ENCODE assay signal across 9 cellular contexts in the genomic region with DNA sequence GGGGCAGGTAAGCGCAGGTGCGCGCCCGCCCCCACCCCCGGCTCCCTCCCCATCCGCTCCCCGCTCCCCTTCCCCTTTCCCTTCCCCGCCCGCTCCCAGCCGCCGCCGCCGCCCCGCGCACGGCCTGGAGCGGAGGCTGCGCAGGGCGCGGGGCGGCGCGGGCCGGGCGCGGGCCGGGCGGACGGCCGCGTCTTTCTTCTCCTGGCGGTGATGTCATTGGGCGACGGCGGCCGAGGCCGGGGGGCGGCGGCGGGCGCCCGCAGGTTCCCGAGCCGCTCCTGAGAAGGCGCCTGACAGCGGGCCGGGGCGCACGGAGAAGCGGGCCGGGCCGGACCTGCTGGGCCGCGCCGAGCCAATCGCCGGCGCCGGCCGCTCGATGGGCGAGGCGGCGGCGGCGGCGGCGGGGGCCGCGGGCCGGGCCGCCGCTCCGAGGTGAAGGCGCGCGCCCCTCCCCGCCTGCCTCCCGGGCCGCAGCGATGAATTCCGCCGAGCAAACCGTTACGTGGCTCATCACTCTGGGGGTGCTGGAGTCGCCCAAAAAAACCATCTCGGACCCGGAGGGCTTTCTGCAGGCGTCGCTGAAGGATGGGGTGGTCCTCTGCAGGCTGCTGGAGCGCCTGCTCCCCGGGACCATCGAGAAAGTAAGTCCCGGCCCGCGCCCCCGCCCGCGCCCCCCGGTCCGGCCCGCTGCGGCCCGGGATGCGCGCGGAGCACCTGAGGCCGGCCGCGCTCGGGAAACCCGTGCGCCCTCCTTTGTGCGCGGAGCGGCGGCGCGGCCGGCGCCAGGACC. TPM values are rescaled to one million over a fixed set of nuclear protein-coding genes. Genes with fewer than 3 reads are reported as not detected.
DNase-seq lines count a peak whose midpoint lies in the region; TF ChIP-seq lines count a peak whose summit lies in the region.
"Had no signal": no experiment of that assay in that cellular context is flagged by ENCODE, and none has a peak within 500 bp of the region (broad histone marks: within the 10 kb centered on the region; RNA-seq: fewer than 3 reads in every experiment).

A gene with protein sequence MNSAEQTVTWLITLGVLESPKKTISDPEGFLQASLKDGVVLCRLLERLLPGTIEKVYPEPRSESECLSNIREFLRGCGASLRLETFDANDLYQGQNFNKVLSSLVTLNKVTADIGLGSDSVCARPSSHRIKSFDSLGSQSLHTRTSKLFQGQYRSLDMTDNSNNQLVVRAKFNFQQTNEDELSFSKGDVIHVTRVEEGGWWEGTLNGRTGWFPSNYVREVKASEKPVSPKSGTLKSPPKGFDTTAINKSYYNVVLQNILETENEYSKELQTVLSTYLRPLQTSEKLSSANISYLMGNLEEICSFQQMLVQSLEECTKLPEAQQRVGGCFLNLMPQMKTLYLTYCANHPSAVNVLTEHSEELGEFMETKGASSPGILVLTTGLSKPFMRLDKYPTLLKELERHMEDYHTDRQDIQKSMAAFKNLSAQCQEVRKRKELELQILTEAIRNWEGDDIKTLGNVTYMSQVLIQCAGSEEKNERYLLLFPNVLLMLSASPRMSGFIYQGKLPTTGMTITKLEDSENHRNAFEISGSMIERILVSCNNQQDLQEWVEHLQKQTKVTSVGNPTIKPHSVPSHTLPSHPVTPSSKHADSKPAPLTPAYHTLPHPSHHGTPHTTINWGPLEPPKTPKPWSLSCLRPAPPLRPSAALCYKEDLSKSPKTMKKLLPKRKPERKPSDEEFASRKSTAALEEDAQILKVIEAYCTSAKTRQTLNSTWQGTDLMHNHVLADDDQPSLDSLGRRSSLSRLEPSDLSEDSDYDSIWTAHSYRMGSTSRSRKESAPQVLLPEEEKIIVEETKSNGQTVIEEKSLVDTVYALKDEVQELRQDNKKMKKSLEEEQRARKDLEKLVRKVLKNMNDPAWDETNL (plus strand): TSS at position 260 of the 790 bp plus-strand sequence. CDS start 217 bp downstream, at position 477.

- no peak within 1 kb of the TSS for H3K4me2 ChIP-seq in Karpas-422 (ENCODE audit: low read depth, low read length, poor library complexity, severe bottlenecking)

- H3K27ac ChIP-seq in Karpas-422 (ENCODE audit: low read length) (no peak within 1 kb of the TSS), sigmoid colon (peak within 1 kb of the TSS; percentile 60 to 78 (median 69))
- H3K27ac ChIP-seq: 22Rv1 had no signal

- no peak within 1 kb of the TSS for H3K9ac ChIP-seq in Karpas-422 (ENCODE audit: low read length)

- H3K4me3 ChIP-seq in Karpas-422 (ENCODE audit: low read length), result no peak within 1 kb of the TSS
- H3K4me3 ChIP-seq in astrocyte of the spinal cord (ENCODE audit: low read depth, low read length), result peak within 1 kb of the TSS; percentile 48
- peak within 1 kb of the TSS; percentile 73 for H3K4me3 ChIP-seq in iPS-11a (ENCODE audit: low read depth, low read length)
- peak within 1 kb of the TSS; percentile 33 to 61 (median 52) for H3K4me3 ChIP-seq in sigmoid colon

- in situ Hi-C loops in astrocyte of the spinal cord (cut with HindIII; ENCODE audit: low sequenced_read_pairs), result no loop called here

- H4K20me1 ChIP-seq in Karpas-422 (ENCODE audit: insufficient read depth, low read depth, low read length), result no peaks in the 10 kb centered on the region

- DNase-seq in DMS 273 (lab: John Stamatoyannopoulos, UW; ENCODE audit: unreplicated experiment), result peak; percentile 49
- no peak for DNase-seq in DMS 273 treated with DMSO at 0.1 percent for 48 hours (lab: John Stamatoyannopoulos, UW)
- DNase-seq in Karpas-422, result no peak
- DNase-seq in astrocyte of the spinal cord (ENCODE audit: low read depth, low spot score), result no peak
- DNase-seq in sigmoid colon, result no peak
- no peak for DNase-seq in NCI-H1694 treated with DMSO at 0.1 percent for 48 hours (lab: John Stamatoyannopoulos, UW)
- no peak for DNase-seq in foreskin melanocyte

- no peaks in the 10 kb centered on the region for H3K79me2 ChIP-seq in Karpas-422 (ENCODE audit: low read length)

- H3K9me2 ChIP-seq in Karpas-422 (replicated peaks; ENCODE audit: insufficient read depth, low read length), result no peaks in the 10 kb centered on the region

- H3K4me1 ChIP-seq in Karpas-422 (ENCODE audit: low read length), result peaks cover 5% of the 10 kb centered on the region
- peaks cover 0 to 24% (median 12%) of the 10 kb centered on the region in 4 donors for H3K4me1 ChIP-seq in sigmoid colon

- TF ChIP-seq CTCF in astrocyte of the spinal cord (IDR thresholded peaks at IDR 0.05; ENCODE audit: low read depth, low read length) (no peak), sigmoid colon (IDR thresholded peaks at IDR 0.05) (no peak)

- no peak for TF ChIP-seq EP300 in sigmoid colon (IDR thresholded peaks at IDR 0.05)

- 1% methylated on average over 120 to 121 of the region's 121 CpGs for WGBS in sigmoid colon, 2 donors

- H2AFZ ChIP-seq in Karpas-422 (ENCODE audit: low read length), result no peak within 1 kb of the TSS

- H3K27me3 ChIP-seq in Karpas-422 (ENCODE audit: low read length), result no peaks in the 10 kb centered on the region
- H3K27me3 ChIP-seq in sigmoid colon, result peaks cover 0 to 59% (median 47%) of the 10 kb centered on the region in 3 donors

- no peak for TF ChIP-seq POLR2A in sigmoid colon (IDR thresholded peaks at IDR 0.05)

- H3K9me3 ChIP-seq in Karpas-422 (ENCODE audit: low read length) (no peaks in the 10 kb centered on the region), sigmoid colon (no peaks in the 10 kb centered on the region)

- intact Hi-C loops in sigmoid colon (cut with DNase I), result no loop called here

- H3K36me3 ChIP-seq in Karpas-422 (ENCODE audit: insufficient read depth, low read length) (no peaks in the 10 kb centered on the region), sigmoid colon (no peaks in the 10 kb centered on the region)

RNA-seq across cellular contexts. Expression of the gene that starts here (rescaled TPM):
- total RNA-seq in Karpas-422 (2014; rRNA removed; shearing (Covaris generic); ENCODE audit: low replicate concordance), result 90.6 and 100 TPM in 2 replicates
- total RNA-seq in sigmoid colon, result 10 to 100 TPM; 41.0 to 79.8 (median 57.4) TPM
- 10 to 100 TPM in 2 of 3 donors, 1 to 10 TPM in 1; 8.4 to 30.6 (median 11.3) TPM for polyA plus RNA-seq in sigmoid colon
